Comparison of ENCODE assay signal across 20 cellular contexts in genomic region chr9:128024761-128025308, GRCh38. TPM values are rescaled to one million over a fixed set of nuclear protein-coding genes. Genes with fewer than 3 reads are reported as not detected.
DNase-seq lines count a peak whose midpoint lies in the region; ATAC-seq and TF ChIP-seq lines count a peak whose summit lies in the region.
"Had no signal": no experiment of that assay in that cellular context is flagged by ENCODE, and none has a peak within 500 bp of the region (broad histone marks: within the 10 kb centered on the region; RNA-seq: fewer than 3 reads in every experiment).

No MANE protein-coding gene starts in this region.

- H3K9me3 ChIP-seq in BLaER1 treated with 17β-estradiol and CSF1 and Interleukin-3, amounts not matched to agents 10 nM and 100 nM (replicated peaks in 1 of 11), result no peaks in the 10 kb centered on the region
- no peaks in the 10 kb centered on the region for H3K9me3 ChIP-seq in DOHH2 (ENCODE audit: control insufficient read depth, insufficient read depth, low read length)
- H3K9me3 ChIP-seq: sigmoid colon, uterus had no signal

- no peak overlapping the region for H3K4me3 ChIP-seq in BLaER1 treated with 17β-estradiol and CSF1 and Interleukin-3, amounts not matched to agents 10 nM and 100 nM
- no peak overlapping the region for H3K4me3 ChIP-seq in DOHH2 (ENCODE audit: low read length)
- H3K4me3 ChIP-seq: PC-9, sigmoid colon, uterus had no signal

- no peak overlapping the region for H3K9ac ChIP-seq in BLaER1 treated with 17β-estradiol and CSF1 and Interleukin-3, amounts not matched to agents 10 nM and 100 nM
- H3K9ac ChIP-seq: parathyroid adenoma had no signal

- H3K4me1 ChIP-seq in BLaER1 treated with 17β-estradiol and CSF1 and Interleukin-3, amounts not matched to agents 10 nM and 100 nM, result peaks cover 48 to 65% (median 58%) of the 10 kb centered on the region in 10 experiments
- H3K4me1 ChIP-seq in DOHH2 (ENCODE audit: control insufficient read depth, low read length), result peaks cover 73% of the 10 kb centered on the region
- H3K4me1 ChIP-seq: parathyroid adenoma, sigmoid colon, uterus had no signal

- CTCF ChIA-PET in activated CD4-positive, alpha-beta memory T cell treated with anti-CD3 and anti-CD28 coated beads, Interleukin-2, amount 10 ng/mL, durations not matched to agents 7 days and 5 days (lab: Charles Lee), result interaction anchor here (3.6 to 13.8 kb wide), 4 partner anchors 10 to 82 kb away, joined by 19 to 178 read pairs (median 28); partner anchors contain the start of gene EEIG1

- H3K4me3 Mint-ChIP-seq in activated CD4-positive, alpha-beta memory T cell treated with anti-CD3 and anti-CD28 coated beads, Interleukin-2, amount 10 ng/mL, durations not matched to agents 7 days and 5 days, result no peak overlapping the region
- H3K4me3 Mint-ChIP-seq: endodermal cell had no signal

- no peak for DNase-seq in activated CD4-positive, alpha-beta memory T cell treated with anti-CD3 and anti-CD28 coated beads, Interleukin-2, amount 10 ng/mL, durations not matched to agents 7 days and 5 days
- peak; percentile 24 to 32 for DNase-seq in lung microvascular endothelial cell (ENCODE audit: low read depth in 2 of 2)
- DNase-seq in left cardiac atrium, result no peak
- no peak for DNase-seq in foreskin melanocyte
- DNase-seq in SKM-1 treated with dmso at 0.1 percent for 144 hours (lab: John Stamatoyannopoulos, UW; ENCODE audit: unreplicated experiment), result no peak
- DNase-seq: activated CD4-positive, CD25-positive, alpha-beta regulatory T cell treated with anti-CD3 and anti-CD28 coated beads, Interleukin-2, amount 50 U/mL, for 72 hours; anterior cingulate cortex; cerebellar nuclear complex; endodermal cell; GF-D8; head of caudate nucleus; NCI-H1417; NCI-H69; PC-9; sigmoid colon; T1000; uterus had no signal

- H4K20me1 ChIP-seq in BLaER1 treated with 17β-estradiol and CSF1 and Interleukin-3, amounts not matched to agents 10 nM and 100 nM, result no peaks in the 10 kb centered on the region
- H4K20me1 ChIP-seq in DOHH2 (ENCODE audit: control insufficient read depth, insufficient read depth, low read depth, low read length), result no peaks in the 10 kb centered on the region

- H3K36me3 ChIP-seq in BLaER1 treated with 17β-estradiol and CSF1 and Interleukin-3, amounts not matched to agents 10 nM and 100 nM, result no peaks in the 10 kb centered on the region
- no peaks in the 10 kb centered on the region for H3K36me3 ChIP-seq in DOHH2 (ENCODE audit: control insufficient read depth, low read length)
- H3K36me3 ChIP-seq: sigmoid colon, uterus had no signal

- POLR2A ChIA-PET in activated CD4-positive, alpha-beta memory T cell treated with anti-CD3 and anti-CD28 coated beads, Interleukin-2, amount 10 ng/mL, durations not matched to agents 7 days and 5 days (lab: Charles Lee), result interaction anchor here (0.8 to 20.3 kb wide), 10 partner anchors 8 to 71 kb away, joined by 3 to 465 read pairs (median 24); partner anchors contain the start of genes EEIG1, NAIF1 and SLC25A25

- no peaks in the 10 kb centered on the region for H3K9me3 Mint-ChIP-seq in activated CD4-positive, alpha-beta memory T cell treated with anti-CD3 and anti-CD28 coated beads, Interleukin-2, amount 10 ng/mL, durations not matched to agents 7 days and 5 days
- H3K9me3 Mint-ChIP-seq: endodermal cell had no signal

- H3K27ac ChIP-seq in BLaER1 treated with 17β-estradiol and CSF1 and Interleukin-3, amounts not matched to agents 10 nM and 100 nM, result no peak overlapping the region
- H3K27ac ChIP-seq in DOHH2 (ENCODE audit: low read depth, low read length), result no peak overlapping the region
- H3K27ac ChIP-seq: parathyroid adenoma, PC-9, sigmoid colon, uterus had no signal

- H3K27ac Mint-ChIP-seq in activated CD4-positive, alpha-beta memory T cell treated with anti-CD3 and anti-CD28 coated beads, Interleukin-2, amount 10 ng/mL, durations not matched to agents 7 days and 5 days, result peak overlapping the region; percentile 99
- H3K27ac Mint-ChIP-seq: endodermal cell had no signal

- no peak for TF ChIP-seq CTCF in DOHH2 (IDR thresholded peaks at IDR 0.05; ENCODE audit: low read depth, low read length, poor library complexity, severe bottlenecking)

- H3K4me2 ChIP-seq in BLaER1 treated with 17β-estradiol and CSF1 and Interleukin-3, amounts not matched to agents 10 nM and 100 nM, result peak overlapping the region in 6 of 11 experiments; percentile 56 to 83 (median 70); a peak in 7 of 22 replicates
- H3K4me2 ChIP-seq in DOHH2 (ENCODE audit: low read length), result peak overlapping the region; percentile 73; the same call in 1 of the 2 replicates
- H3K4me2 ChIP-seq: PC-9 had no signal

- H3F3A ChIP-seq in DOHH2 (ENCODE audit: control insufficient read depth, insufficient read depth), result peaks cover 26% of the 10 kb centered on the region

- intact Hi-C loops in left cardiac atrium (cut with DNase I), result no loop called here

- no peaks in the 10 kb centered on the region for H3K79me2 ChIP-seq in DOHH2 (ENCODE audit: control insufficient read depth, low read length)
- H3K79me2 ChIP-seq: parathyroid adenoma had no signal

- ATAC-seq in left cardiac atrium, result no peak

- peaks cover 88% of the 10 kb centered on the region for H3K4me1 Mint-ChIP-seq in activated CD4-positive, alpha-beta memory T cell treated with anti-CD3 and anti-CD28 coated beads, Interleukin-2, amount 10 ng/mL, durations not matched to agents 7 days and 5 days
- H3K4me1 Mint-ChIP-seq: endodermal cell had no signal

- H3K36me3 Mint-ChIP-seq in activated CD4-positive, alpha-beta memory T cell treated with anti-CD3 and anti-CD28 coated beads, Interleukin-2, amount 10 ng/mL, durations not matched to agents 7 days and 5 days (ENCODE audit: low read depth), result peaks cover 5% of the 10 kb centered on the region

- H3K27me3 ChIP-seq in BLaER1 treated with 17β-estradiol and CSF1 and Interleukin-3, amounts not matched to agents 10 nM and 100 nM, result no peaks in the 10 kb centered on the region
- no peaks in the 10 kb centered on the region for H3K27me3 ChIP-seq in DOHH2 (ENCODE audit: control insufficient read depth, low read length)
- H3K27me3 ChIP-seq: sigmoid colon, uterus had no signal

- no peaks in the 10 kb centered on the region for H3K27me3 Mint-ChIP-seq in activated CD4-positive, alpha-beta memory T cell treated with anti-CD3 and anti-CD28 coated beads, Interleukin-2, amount 10 ng/mL, durations not matched to agents 7 days and 5 days

- no peaks in the 10 kb centered on the region for H3K9me2 ChIP-seq in DOHH2 (replicated peaks; ENCODE audit: control insufficient read depth, low read length)

RNA-seq across cellular contexts. Expression of gene NAIF1, which starts 42.3 kb away (rescaled TPM):
- 10 to 100 TPM; 12.0 to 14.1 TPM for total RNA-seq in activated CD4-positive, alpha-beta memory T cell treated with anti-CD3 and anti-CD28 coated beads, Interleukin-2, amount 10 ng/mL, durations not matched to agents 7 days and 5 days
- total RNA-seq in lung microvascular endothelial cell (6.5 and 12.5 TPM in 2 replicates), left cardiac atrium (1 to 10 TPM; 5.8 to 6.1 TPM)

RNA-seq across cellular contexts. Expression of gene SLC25A25, which starts 43.2 kb away (rescaled TPM):
- total RNA-seq in activated CD4-positive, alpha-beta memory T cell treated with anti-CD3 and anti-CD28 coated beads, Interleukin-2, amount 10 ng/mL, durations not matched to agents 7 days and 5 days, result 10 to 100 TPM; 21.3 to 22.2 TPM
- total RNA-seq in lung microvascular endothelial cell (27.5 and 78.2 TPM in 2 replicates), left cardiac atrium (10 to 100 TPM; 13.7 to 29.8 TPM)

RNA-seq across cellular contexts. Expression of gene EEIG1, which starts 44.0 kb away (rescaled TPM):
- total RNA-seq in activated CD4-positive, alpha-beta memory T cell treated with anti-CD3 and anti-CD28 coated beads, Interleukin-2, amount 10 ng/mL, durations not matched to agents 7 days and 5 days, result 100 to 1,000 TPM; 212 to 218 TPM
- 10.2 and 24.2 TPM in 2 replicates for total RNA-seq in lung microvascular endothelial cell
- total RNA-seq in left cardiac atrium, result 10 to 100 TPM; 24.9 to 27.3 TPM

Comparison
In these comparisons a context has a peak if more than half of its experiments do, and no peak if none do; other contexts are left out.
1. DNase-seq: peak in lung microvascular endothelial cell (2 of 2); none in activated CD4-positive, alpha-beta memory T cell treated with anti-CD3 and anti-CD28 coated beads, Interleukin-2, amount 10 ng/mL, durations not matched to agents 7 days and 5 days (single experiment), left cardiac atrium (single experiment), foreskin melanocyte (single experiment) and SKM-1 treated with dmso at 0.1 percent for 144 hours (single experiment).